In the genomic region with DNA sequence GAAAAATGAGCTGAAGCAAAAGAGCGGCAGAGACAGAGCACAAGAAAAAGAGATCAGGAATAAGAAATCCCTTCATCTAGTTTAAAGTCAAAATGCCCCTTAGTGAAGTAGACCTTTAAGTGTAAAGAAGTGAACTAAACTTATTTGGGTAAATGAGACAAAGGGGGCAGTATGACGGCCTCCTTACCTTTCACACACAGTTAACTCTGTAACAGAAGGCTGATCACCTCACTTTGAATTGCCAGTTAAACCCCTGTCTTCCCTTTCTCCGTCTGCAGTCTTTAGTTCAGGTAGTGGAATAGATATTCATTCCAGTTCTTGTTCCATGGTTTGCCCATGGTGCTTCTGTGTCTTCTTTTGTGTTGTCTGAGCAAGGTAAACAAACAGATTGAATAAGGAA, we compare ENCODE assay signal across 1 cellular context.
TF ChIP-seq lines count a peak whose summit lies in the region.

No MANE protein-coding gene starts in this region.

TF ChIP-seq in H1, 55 proteins besides CTCF, POLR2A, EP300 and RAD21:
- no peak for TF ChIP-seq TBP (IDR thresholded peaks at IDR 0.05; ENCODE audit: low read depth, low read length)
- no peak for TF ChIP-seq KDM4A (IDR thresholded peaks at IDR 0.05; ENCODE audit: low read depth, low read length, severe bottlenecking)
- no peak for TF ChIP-seq EZH2 (IDR thresholded peaks at IDR 0.05; ENCODE audit: low read depth, low read length, severe bottlenecking)
- no peak for TF ChIP-seq TAF1 (IDR thresholded peaks at IDR 0.05; ENCODE audit: low read depth, low read length)
- no peak for TF ChIP-seq YY1 (IDR thresholded peaks at IDR 0.05; ENCODE audit: low read depth, low read length)
- no peak for TF ChIP-seq CEBPB (IDR thresholded peaks at IDR 0.05; ENCODE audit: low read depth, low read length)
